9 cellular contexts compared by ENCODE assay signal in the genomic region with DNA sequence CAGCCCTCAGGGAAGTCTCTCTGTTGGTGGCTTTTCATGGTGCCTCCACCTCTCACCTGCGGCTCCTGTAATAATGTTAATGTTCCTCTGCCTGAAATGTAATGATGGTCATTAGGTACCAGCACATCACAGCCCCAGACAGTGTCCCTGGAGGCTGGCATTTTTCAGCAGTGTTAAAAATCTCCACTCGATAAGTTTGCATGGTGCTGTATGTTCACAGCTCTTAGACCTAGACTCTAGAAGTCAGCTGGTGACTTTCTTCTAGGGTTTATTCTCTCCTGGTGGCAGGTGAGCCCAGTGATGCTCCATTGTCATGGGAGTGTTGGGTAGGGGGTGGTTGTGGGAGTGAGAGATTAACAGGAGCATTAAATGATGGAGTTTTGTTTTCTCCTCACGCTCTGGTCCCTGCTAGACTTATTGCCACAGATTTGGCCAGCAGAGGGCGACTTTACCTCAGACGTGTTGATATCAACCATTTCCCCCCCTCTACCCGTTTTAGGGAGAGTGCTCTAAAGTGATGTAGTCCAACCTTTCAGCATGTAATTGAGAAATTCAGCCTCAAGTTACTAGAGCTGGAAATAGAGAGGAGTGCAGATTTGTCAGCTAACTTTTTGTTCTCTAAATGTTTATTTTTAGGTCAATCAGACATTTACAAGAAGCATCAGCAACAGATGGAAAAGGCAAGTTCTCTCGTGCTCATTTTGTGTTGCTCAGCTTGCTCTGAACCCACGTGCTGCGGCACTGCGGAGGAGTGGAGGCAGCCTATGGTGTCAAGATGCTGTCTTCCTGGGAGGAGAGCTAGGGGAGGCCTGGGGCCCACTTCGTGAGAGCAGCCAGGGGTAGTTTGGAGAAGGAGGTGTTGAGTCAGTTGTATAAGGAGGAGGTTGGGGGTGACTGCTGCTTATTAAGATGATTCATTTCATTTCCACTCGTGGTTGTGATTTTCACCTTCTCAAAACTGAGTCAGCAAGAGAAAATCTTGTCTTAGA. TPM values are rescaled to one million over a fixed set of nuclear protein-coding genes. Genes with fewer than 3 reads are reported as not detected.
DNase-seq lines count a peak whose midpoint lies in the region; ATAC-seq and TF ChIP-seq lines count a peak whose summit lies in the region.
"Had no signal": no experiment of that assay in that cellular context is flagged by ENCODE, and none has a peak within 500 bp of the region (broad histone marks: within the 10 kb centered on the region; RNA-seq: fewer than 3 reads in every experiment).

No MANE protein-coding gene starts in this region.

- DNase-seq in GM10266 (ENCODE audit: extremely low spot score) (peak; percentile 75), NCI-H1092 treated with DMSO at 0.1 percent for 48 hours (lab: John Stamatoyannopoulos, UW) (peak; percentile 64), adrenal gland (peak; percentile 77 to 96 (median 89)), left cardiac atrium (peak; percentile 89), putamen (ENCODE audit: low spot score) (peak; percentile 83), vagina (ENCODE audit: extremely low spot score in 2 of 2) (peak in 1 of 2 donors; percentile 95)

- TF ChIP-seq CTCF in GM10266 (IDR thresholded peaks at IDR 0.05; ENCODE audit: control insufficient read depth, insufficient read depth, low read depth, missing control alignments) (peak; percentile 84), adrenal gland (IDR thresholded peaks at IDR 0.05) (peak; percentile 75 to 90 (median 81)), vagina (IDR thresholded peaks at IDR 0.05) (peak; percentile 67 to 88 (median 81))

- no peak overlapping the region for H3K4me3 ChIP-seq in adrenal gland
- no peak overlapping the region for H3K4me3 ChIP-seq in vagina
- H3K4me3 ChIP-seq: skin epidermis had no signal

- H3K9me3 ChIP-seq in adrenal gland (replicated peaks in 1 of 3) (no peaks in the 10 kb centered on the region), vagina (no peaks in the 10 kb centered on the region)

- peaks cover 41% of the 10 kb centered on the region for H3K36me3 Mint-ChIP-seq in T-helper 1 cell treated with Interleukin-12 subunit alpha and Interleukin-12 subunit beta and Interleukin-4 antibody, amounts not matched to agents 30 μg/mL and 1 μg/mL, for 36 hours (ENCODE audit: low read depth)

- no peaks in the 10 kb centered on the region for H3K27me3 Mint-ChIP-seq in T-helper 1 cell treated with Interleukin-12 subunit alpha and Interleukin-12 subunit beta and Interleukin-4 antibody, amounts not matched to agents 30 μg/mL and 1 μg/mL, for 36 hours (ENCODE audit: low read depth)

- ATAC-seq in left cardiac atrium (peak; percentile 87 to 90), HG02571 (IDR thresholded peaks at IDR 0.05; ENCODE audit: unreplicated experiment) (no peak)

- intact Hi-C loops in adrenal gland (cut with DNase I) = loop anchor here (2.0 to 5.0 kb wide), 2 partner anchors 130 kb away; no protein-coding TSS in a partner anchor
- intact Hi-C loops in left cardiac atrium (cut with DNase I) = loop anchor here in 1 of 2 donors (1.0 to 2.0 kb wide), 2 partner anchors 129 to 236 kb away; no protein-coding TSS in a partner anchor
- intact Hi-C loops in vagina (cut with DNase I) = loop anchor here (2.0 to 10.0 kb wide), 2 partner anchors 130 to 222 kb away; no protein-coding TSS in a partner anchor

- H3K27ac ChIP-seq in adrenal gland (peak overlapping the region in 2 of 5 donors; percentile 29 to 35), vagina (peak overlapping the region; percentile 53)

- TF ChIP-seq POLR2A in adrenal gland (IDR thresholded peaks at IDR 0.05) (no peak), vagina (IDR thresholded peaks at IDR 0.05) (no peak)

- no peak overlapping the region for H3K4me3 Mint-ChIP-seq in T-helper 1 cell treated with Interleukin-12 subunit alpha and Interleukin-12 subunit beta and Interleukin-4 antibody, amounts not matched to agents 30 μg/mL and 1 μg/mL, for 36 hours

- H3K9me3 Mint-ChIP-seq in T-helper 1 cell treated with Interleukin-12 subunit alpha and Interleukin-12 subunit beta and Interleukin-4 antibody, amounts not matched to agents 30 μg/mL and 1 μg/mL, for 36 hours = no peaks in the 10 kb centered on the region

- WGBS in adrenal gland, 4 donors = 35 to 44% (median 43%) methylated on average over 12 of the region's 12 CpGs

- H3K27me3 ChIP-seq in adrenal gland (no peaks in the 10 kb centered on the region), vagina (no peaks in the 10 kb centered on the region)

- H3K36me3 ChIP-seq in adrenal gland (replicated peaks in 1 of 2) = peaks cover 0 to 67% of the 10 kb centered on the region in 2 donors
- H3K36me3 ChIP-seq in vagina = peaks cover 0 to 34% of the 10 kb centered on the region in 2 donors

- H3K4me1 Mint-ChIP-seq in T-helper 1 cell treated with Interleukin-12 subunit alpha and Interleukin-12 subunit beta and Interleukin-4 antibody, amounts not matched to agents 30 μg/mL and 1 μg/mL, for 36 hours (ENCODE audit: low read depth) = peaks cover 17% of the 10 kb centered on the region

- H3K4me1 ChIP-seq in adrenal gland (replicated peaks in 1 of 2) (peaks cover 0 to 16% of the 10 kb centered on the region in 2 donors), vagina (peaks cover 8% of the 10 kb centered on the region)

- H3K27ac Mint-ChIP-seq in T-helper 1 cell treated with Interleukin-12 subunit alpha and Interleukin-12 subunit beta and Interleukin-4 antibody, amounts not matched to agents 30 μg/mL and 1 μg/mL, for 36 hours = peak overlapping the region; percentile 50

RNA-seq across cellular contexts. Expression of gene GPR107, which starts 53.4 kb away (rescaled TPM):
- total RNA-seq in adrenal gland = 10 to 100 TPM; 22.5 to 45.9 (median 34.2) TPM
- 10 to 100 TPM in 2 of 3 donors, 1 to 10 TPM in 1; 8.9 to 34.0 (median 11.9) TPM for polyA plus RNA-seq in adrenal gland
- 10 to 100 TPM; 23.6 to 27.6 TPM for total RNA-seq in left cardiac atrium
- total RNA-seq in vagina = 25.5 TPM
